8 cellular contexts compared by ENCODE assay signal in the genomic region with DNA sequence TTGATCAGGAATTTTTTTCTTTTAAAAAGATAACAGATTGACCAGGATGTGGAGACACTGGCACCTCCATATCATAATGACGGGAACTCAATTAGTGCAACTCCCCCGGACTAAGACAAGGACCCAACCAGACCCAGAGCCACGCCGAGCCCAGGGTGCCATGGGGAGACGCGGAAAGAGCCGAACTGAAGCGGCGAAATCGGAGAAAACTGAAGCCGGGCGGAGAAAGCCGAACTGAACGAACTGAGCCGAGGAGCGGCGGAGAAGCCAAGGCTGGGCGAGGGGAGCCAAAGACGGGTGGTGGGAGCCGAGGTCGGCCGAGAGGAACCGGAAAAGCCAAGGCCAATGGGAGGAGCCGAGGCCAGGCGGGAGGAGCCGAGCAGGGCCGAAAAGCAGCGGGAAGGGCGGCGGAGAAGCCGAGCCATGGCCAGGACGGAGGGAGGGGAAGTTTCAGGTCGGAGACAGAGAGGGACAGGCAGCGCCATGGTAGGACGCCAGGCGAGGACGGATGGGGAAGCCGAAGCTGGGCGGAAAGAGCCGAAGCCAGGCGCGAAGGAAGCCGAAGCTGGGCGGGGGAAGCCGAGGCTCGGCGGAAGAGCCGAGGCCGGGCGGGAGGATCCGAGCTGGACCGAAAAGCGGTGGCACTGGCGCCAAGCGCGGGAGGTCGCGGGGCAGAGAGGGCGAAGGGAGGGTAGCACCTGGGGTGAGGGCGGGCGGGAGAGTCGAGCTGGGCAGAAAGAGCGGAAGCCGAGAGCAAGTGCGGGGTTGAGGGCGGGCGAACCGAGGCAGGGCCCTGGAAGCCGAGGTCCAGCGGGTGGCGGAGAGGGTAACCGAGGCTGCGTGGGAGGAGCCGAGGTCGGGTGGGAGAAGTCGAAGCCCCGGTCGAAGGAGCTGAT. TPM values are rescaled to one million over a fixed set of nuclear protein-coding genes. Genes with fewer than 3 reads are reported as not detected.
DNase-seq lines count a peak whose midpoint lies in the region; ATAC-seq lines count a peak whose summit lies in the region.

No MANE protein-coding gene starts in this region.

- peak overlapping the region; percentile 94 for H3K4me3 Mint-ChIP-seq in effector memory CD8-positive, alpha-beta T cell

- peak overlapping the region; percentile 87 for H2BK15ac ChIP-seq in mesenchymal stem cell (ENCODE audit: low read depth, poor library complexity, severe bottlenecking)

- peak overlapping the region; percentile 75 to 78 for H3K4me3 ChIP-seq in mesenchymal stem cell (ENCODE audit: insufficient read depth in 1 of 2, low read depth in 1 of 2, low read length in 2 of 2)

- no peaks in the 10 kb centered on the region for H3K27me3 Mint-ChIP-seq in effector memory CD8-positive, alpha-beta T cell

- peak overlapping the region; percentile 91 for H2BK120ac ChIP-seq in mesenchymal stem cell (ENCODE audit: low read depth, low read length)

- H3K4me2 ChIP-seq in mesenchymal stem cell (ENCODE audit: low read length, poor library complexity, severe bottlenecking): peak overlapping the region; percentile 82

- DNase-seq in COR-L47 (lab: John Stamatoyannopoulos, UW) (peak; percentile 85), HT1080 (ENCODE audit: low read depth) (peak; percentile 86), NOMO-1 treated with DMSO at 0.1 percent for 48 hours (lab: John Stamatoyannopoulos, UW; ENCODE audit: unreplicated experiment) (peak; percentile 98), mesenchymal stem cell (peak; percentile 93)
- peak; percentile 71 to 76 (median 72) for DNase-seq in activated CD8-positive, alpha-beta memory T cell treated with anti-CD3 and anti-CD28 coated beads for 48 hours (ENCODE audit: low read depth in 2 of 3, low spot score in 2 of 3)
- DNase-seq in effector memory CD8-positive, alpha-beta T cell: peak; percentile 84 to 90 (median 85)
- DNase-seq in stimulated activated CD8-positive, alpha-beta memory T cell treated with anti-CD3 and anti-CD28 coated beads, Interleukin-12 subunit alpha, Interleukin-12 subunit beta, amount 100 ng/mL, for 1 hour (ENCODE audit: low read depth): peak; percentile 71

- peaks cover 16% of the 10 kb centered on the region for H3K9me3 ChIP-seq in mesenchymal stem cell (ENCODE audit: control insufficient read depth, low read length)

- H3K4me1 ChIP-seq in mesenchymal stem cell (ENCODE audit: control insufficient read depth, insufficient read depth, low read depth, low read length): peaks cover 3% of the 10 kb centered on the region

- H3K27me3 ChIP-seq in mesenchymal stem cell (ENCODE audit: control insufficient read depth in 1 of 2, insufficient read depth in 1 of 2, low read length in 2 of 2): no peaks in the 10 kb centered on the region

- peak overlapping the region; percentile 93 for H4K8ac ChIP-seq in mesenchymal stem cell (ENCODE audit: low read length)

- H3K79me1 ChIP-seq in mesenchymal stem cell (replicated peaks; ENCODE audit: low read length, poor library complexity, severe bottlenecking): peaks cover 7% of the 10 kb centered on the region

- peak overlapping the region; percentile 91 for H4K91ac ChIP-seq in mesenchymal stem cell (ENCODE audit: low read length)

- peak overlapping the region; percentile 97 for H3K27ac ChIP-seq in mesenchymal stem cell (ENCODE audit: low read length, poor library complexity, severe bottlenecking)

- peak overlapping the region; percentile 93 for H3K9ac ChIP-seq in mesenchymal stem cell (ENCODE audit: low read length)

- peak overlapping the region; percentile 69 for H2BK5ac ChIP-seq in mesenchymal stem cell (ENCODE audit: low read depth, low read length, poor library complexity, severe bottlenecking)

- peak overlapping the region; percentile 92 to 99 for H3K18ac ChIP-seq in mesenchymal stem cell (ENCODE audit: low read depth in 1 of 2, low read length in 2 of 2)

- WGBS in mesenchymal stem cell: under 1% methylated on average over 76 of the region's 78 CpGs

- peaks cover 14 to 19% of the 10 kb centered on the region in 2 donors for H3K4me1 Mint-ChIP-seq in effector memory CD8-positive, alpha-beta T cell (ENCODE audit: low read depth in 2 of 2)

- H3K14ac ChIP-seq in mesenchymal stem cell (ENCODE audit: low read length in 2 of 2): peak overlapping the region in 1 of 2 experiments; percentile 97

- H3K36me3 ChIP-seq in mesenchymal stem cell (ENCODE audit: control insufficient read depth in 1 of 2, insufficient read depth in 2 of 2, low read depth in 1 of 2, low read length in 2 of 2): peaks cover 0 to 3% of the 10 kb centered on the region in 2 experiments

- ATAC-seq in GM21360 (IDR thresholded peaks at IDR 0.05; ENCODE audit: unreplicated experiment): peak; percentile 75
- ATAC-seq in effector memory CD8-positive, alpha-beta T cell (replicated peaks): peak; percentile 87

- peaks cover 4% of the 10 kb centered on the region for H3K36me3 Mint-ChIP-seq in effector memory CD8-positive, alpha-beta T cell (ENCODE audit: insufficient read depth)

- peak overlapping the region; percentile 92 to 94 for H3K27ac Mint-ChIP-seq in effector memory CD8-positive, alpha-beta T cell

- peak overlapping the region in 1 of 2 experiments; percentile 85 for H3K23ac ChIP-seq in mesenchymal stem cell (ENCODE audit: low read length in 2 of 2)

- peak overlapping the region; percentile 15 to 97 for H3K4ac ChIP-seq in mesenchymal stem cell (ENCODE audit: low read depth in 1 of 2, low read length in 2 of 2)

- H2AK5ac ChIP-seq in mesenchymal stem cell (ENCODE audit: low read length, severe bottlenecking): no peak overlapping the region

- H2BK12ac ChIP-seq in mesenchymal stem cell (ENCODE audit: low read length in 2 of 2): peak overlapping the region in 1 of 2 experiments; percentile 67

- H2AFZ ChIP-seq in mesenchymal stem cell (ENCODE audit: low read depth, low read length): peak overlapping the region; percentile 92

- peaks cover 15 to 27% of the 10 kb centered on the region in 2 donors for H3K9me3 Mint-ChIP-seq in effector memory CD8-positive, alpha-beta T cell

RNA-seq across cellular contexts. Expression of a gene that starts 29.4 kb away (rescaled TPM):
- total RNA-seq in HT1080 (2014; rRNA removed; shearing (Covaris generic)): 8.2 and 8.5 TPM in 2 replicates
- polyA plus RNA-seq in HT1080 (2015; cell fraction: cytosol; rRNA removed): 1.5 and 2.2 TPM in 2 replicates
- polyA plus RNA-seq in HT1080 (2015; cell fraction: nucleus; rRNA removed): 5.5 and 6.7 TPM in 2 replicates
- polyA plus RNA-seq in mesenchymal stem cell (2013, experiment 1 of 2): 4.2 TPM
- polyA plus RNA-seq in mesenchymal stem cell (2013, experiment 2 of 2): 3.7 TPM

RNA-seq across cellular contexts. Expression of a gene that starts 40.5 kb away (rescaled TPM):
- not detected in 2 replicates for total RNA-seq in HT1080 (2014; rRNA removed; shearing (Covaris generic))
- polyA plus RNA-seq in HT1080 (2015; cell fraction: cytosol; rRNA removed): not detected in 2 replicates
- not detected in 2 replicates for polyA plus RNA-seq in HT1080 (2015; cell fraction: nucleus; rRNA removed)
- not detected for polyA plus RNA-seq in mesenchymal stem cell (2013, experiment 1 of 2)
- polyA plus RNA-seq in mesenchymal stem cell (2013, experiment 2 of 2): not detected

RNA-seq across cellular contexts. Expression of a gene that starts 49.8 kb away (rescaled TPM):
- not detected in 2 replicates for total RNA-seq in HT1080 (2014; rRNA removed; shearing (Covaris generic))
- not detected in 2 replicates for polyA plus RNA-seq in HT1080 (2015; cell fraction: cytosol; rRNA removed)
- polyA plus RNA-seq in HT1080 (2015; cell fraction: nucleus; rRNA removed): not detected in 2 replicates
- polyA plus RNA-seq in mesenchymal stem cell (2013, experiment 1 of 2): not detected
- polyA plus RNA-seq in mesenchymal stem cell (2013, experiment 2 of 2): not detected

RNA-seq across cellular contexts. Expression of a gene that starts 59.0 kb away (rescaled TPM):
- not detected in 2 replicates for total RNA-seq in HT1080 (2014; rRNA removed; shearing (Covaris generic))
- polyA plus RNA-seq in HT1080 (2015; cell fraction: cytosol; rRNA removed): not detected in 2 replicates
- not detected in 2 replicates for polyA plus RNA-seq in HT1080 (2015; cell fraction: nucleus; rRNA removed)
- polyA plus RNA-seq in mesenchymal stem cell (2013, experiment 1 of 2): not detected
- polyA plus RNA-seq in mesenchymal stem cell (2013, experiment 2 of 2): not detected

Comparison
In these comparisons a context has a peak if more than half of its experiments do, and no peak if none do; other contexts are left out.
1. Peak in every context shown above with its lines: DNase-seq, ATAC-seq, H3K4me3 ChIP-seq and H3K27ac ChIP-seq.